Comparison of ENCODE assay signal across 8 cellular contexts in genomic region chr17:60139438-60140285, GRCh38. TPM values are rescaled to one million over a fixed set of nuclear protein-coding genes. Genes with fewer than 3 reads are reported as not detected.
A peak's percentile ranks its signal among the peaks of the same experiment; 100 is the strongest.
DNase-seq lines count a peak whose midpoint lies in the region; ATAC-seq and TF ChIP-seq lines count a peak whose summit lies in the region.

No MANE protein-coding gene starts in this region.

- CTCF ChIA-PET in activated CD8-positive, alpha-beta memory T cell treated with anti-CD3 and anti-CD28 coated beads, Interleukin-2, amount 10 ng/mL, durations not matched to agents 7 days and 5 days (lab: Charles Lee): interaction anchor here (0.6 to 1.9 kb wide), 10 partner anchors 9 to 499 kb away, joined by 3 to 9 read pairs (median 4); no protein-coding TSS in a partner anchor

- no peaks in the 10 kb centered on the region for H3K36me3 ChIP-seq in ACC112 (ENCODE audit: insufficient read depth, low read length)

- TF ChIP-seq POLR2A in erythroblast (IDR thresholded peaks at IDR 0.05; ENCODE audit: low read length): no peak

- no peaks in the 10 kb centered on the region for H3K36me3 Mint-ChIP-seq in activated CD8-positive, alpha-beta memory T cell treated with anti-CD3 and anti-CD28 coated beads, Interleukin-2, amount 10 ng/mL, durations not matched to agents 7 days and 5 days
- H3K36me3 Mint-ChIP-seq in naive B cell: no peaks in the 10 kb centered on the region
- H3K36me3 Mint-ChIP-seq in stimulated activated memory B cell treated with anti-CD40 and anti-IgM and Interleukin-4, amounts not matched to agents 10 μg/mL and 1 μg/mL and 100 μg/mL, for 72 hours: no peaks in the 10 kb centered on the region

- no peak overlapping the region for H3K27ac Mint-ChIP-seq in activated CD8-positive, alpha-beta memory T cell treated with anti-CD3 and anti-CD28 coated beads, Interleukin-2, amount 10 ng/mL, durations not matched to agents 7 days and 5 days
- H3K27ac Mint-ChIP-seq in naive B cell: peak overlapping the region in 1 of 6 donors; percentile 53
- H3K27ac Mint-ChIP-seq in stimulated activated memory B cell treated with anti-CD40 and anti-IgM and Interleukin-4, amounts not matched to agents 10 μg/mL and 1 μg/mL and 100 μg/mL, for 72 hours: no peak overlapping the region

- H3K4me1 Mint-ChIP-seq in activated CD8-positive, alpha-beta memory T cell treated with anti-CD3 and anti-CD28 coated beads, Interleukin-2, amount 10 ng/mL, durations not matched to agents 7 days and 5 days: peaks cover 42% of the 10 kb centered on the region
- peaks cover 47 to 71% (median 68%) of the 10 kb centered on the region in 3 donors for H3K4me1 Mint-ChIP-seq in naive B cell
- peaks cover 68% of the 10 kb centered on the region for H3K4me1 Mint-ChIP-seq in stimulated activated memory B cell treated with anti-CD40 and anti-IgM and Interleukin-4, amounts not matched to agents 10 μg/mL and 1 μg/mL and 100 μg/mL, for 72 hours

- H3K9me3 Mint-ChIP-seq in activated CD8-positive, alpha-beta memory T cell treated with anti-CD3 and anti-CD28 coated beads, Interleukin-2, amount 10 ng/mL, durations not matched to agents 7 days and 5 days (ENCODE audit: low read depth): no peaks in the 10 kb centered on the region
- H3K9me3 Mint-ChIP-seq in naive B cell: peaks cover 0 to 2% (median 0%) of the 10 kb centered on the region in 7 donors
- peaks cover 5% of the 10 kb centered on the region for H3K9me3 Mint-ChIP-seq in stimulated activated memory B cell treated with anti-CD40 and anti-IgM and Interleukin-4, amounts not matched to agents 10 μg/mL and 1 μg/mL and 100 μg/mL, for 72 hours

- DNase-seq in HuH-7 (ENCODE audit: low spot score) (peak; percentile 90), erythroblast (lab: John Stamatoyannopoulos, UW) (peak; percentile 80 to 87), naive B cell (peak; percentile 70), mesenteric fat pad (ENCODE audit: low spot score) (no peak)
- DNase-seq in activated CD8-positive, alpha-beta memory T cell treated with anti-CD3 and anti-CD28 coated beads, Interleukin-2, amount 10 ng/mL, durations not matched to agents 7 days and 5 days: peak; percentile 75

- H3K4me1 ChIP-seq in ACC112 (ENCODE audit: control insufficient read depth, insufficient read depth, low read length, unreplicated experiment): peaks cover 7% of the 10 kb centered on the region

- ATAC-seq in activated CD8-positive, alpha-beta memory T cell treated with anti-CD3 and anti-CD28 coated beads, Interleukin-2, amount 10 ng/mL, durations not matched to agents 7 days and 5 days: peak; percentile 35
- peak; percentile 29 to 31 for ATAC-seq in naive B cell (ENCODE audit: low read depth in 2 of 2)
- ATAC-seq in stimulated activated memory B cell treated with anti-CD40 and anti-IgM and Interleukin-4, amounts not matched to agents 10 μg/mL and 1 μg/mL and 100 μg/mL, for 72 hours: no peak
- ATAC-seq in HG03045 (IDR thresholded peaks at IDR 0.05; ENCODE audit: unreplicated experiment): no peak

- no peak overlapping the region for H3K27ac ChIP-seq in ACC112 (ENCODE audit: low read depth, low read length)

- no peak overlapping the region for H2AFZ ChIP-seq in ACC112 (ENCODE audit: low read length, unreplicated experiment)

- peaks cover 79% of the 10 kb centered on the region for H3K27me3 Mint-ChIP-seq in activated CD8-positive, alpha-beta memory T cell treated with anti-CD3 and anti-CD28 coated beads, Interleukin-2, amount 10 ng/mL, durations not matched to agents 7 days and 5 days
- H3K27me3 Mint-ChIP-seq in naive B cell: peaks cover 44 to 70% (median 46%) of the 10 kb centered on the region in 3 donors
- peaks cover 64% of the 10 kb centered on the region for H3K27me3 Mint-ChIP-seq in stimulated activated memory B cell treated with anti-CD40 and anti-IgM and Interleukin-4, amounts not matched to agents 10 μg/mL and 1 μg/mL and 100 μg/mL, for 72 hours

- H3K27me3 ChIP-seq in ACC112 (ENCODE audit: insufficient read depth, low read length): peaks cover 41% of the 10 kb centered on the region

- H3K79me2 ChIP-seq in ACC112 (ENCODE audit: control insufficient read depth, insufficient read depth, low read length, unreplicated experiment): peaks cover 3% of the 10 kb centered on the region

- H3K4me3 Mint-ChIP-seq in activated CD8-positive, alpha-beta memory T cell treated with anti-CD3 and anti-CD28 coated beads, Interleukin-2, amount 10 ng/mL, durations not matched to agents 7 days and 5 days: no peak overlapping the region
- H3K4me3 Mint-ChIP-seq in naive B cell: peak overlapping the region in 5 of 8 donors; percentile 50 to 78 (median 51)
- H3K4me3 Mint-ChIP-seq in stimulated activated memory B cell treated with anti-CD40 and anti-IgM and Interleukin-4, amounts not matched to agents 10 μg/mL and 1 μg/mL and 100 μg/mL, for 72 hours: peak overlapping the region; percentile 61

- H3K4me3 ChIP-seq in ACC112 (ENCODE audit: low read depth, low read length): peak overlapping the region; percentile 41; the same call in 1 of the 2 replicates

RNA-seq across cellular contexts. Expression of gene CA4, which starts 10.1 kb away (rescaled TPM):
- not detected for total RNA-seq in activated CD8-positive, alpha-beta memory T cell treated with anti-CD3 and anti-CD28 coated beads, Interleukin-2, amount 10 ng/mL, durations not matched to agents 7 days and 5 days
- not detected for polyA plus RNA-seq in naive B cell (ENCODE audit: low read depth in 6 of 6)
- 100 TPM for total RNA-seq in mesenteric fat pad

Comparison
In these comparisons a context has a peak if more than half of its experiments do, and no peak if none do; other contexts are left out.
1. ATAC-seq: peak in activated CD8-positive, alpha-beta memory T cell treated with anti-CD3 and anti-CD28 coated beads, Interleukin-2, amount 10 ng/mL, durations not matched to agents 7 days and 5 days (single experiment) and naive B cell (2 of 2); none in stimulated activated memory B cell treated with anti-CD40 and anti-IgM and Interleukin-4, amounts not matched to agents 10 μg/mL and 1 μg/mL and 100 μg/mL, for 72 hours (single experiment) and HG03045 (single experiment).
2. RNA of gene CA4, which starts 10.1 kb away (total RNA-seq): 100 TPM in mesenteric fat pad (single experiment); not detected in activated CD8-positive, alpha-beta memory T cell treated with anti-CD3 and anti-CD28 coated beads, Interleukin-2, amount 10 ng/mL, durations not matched to agents 7 days and 5 days; every median in the first group is over 100 times any median in the second.